22 cellular contexts compared by ENCODE assay signal in the genomic region with DNA sequence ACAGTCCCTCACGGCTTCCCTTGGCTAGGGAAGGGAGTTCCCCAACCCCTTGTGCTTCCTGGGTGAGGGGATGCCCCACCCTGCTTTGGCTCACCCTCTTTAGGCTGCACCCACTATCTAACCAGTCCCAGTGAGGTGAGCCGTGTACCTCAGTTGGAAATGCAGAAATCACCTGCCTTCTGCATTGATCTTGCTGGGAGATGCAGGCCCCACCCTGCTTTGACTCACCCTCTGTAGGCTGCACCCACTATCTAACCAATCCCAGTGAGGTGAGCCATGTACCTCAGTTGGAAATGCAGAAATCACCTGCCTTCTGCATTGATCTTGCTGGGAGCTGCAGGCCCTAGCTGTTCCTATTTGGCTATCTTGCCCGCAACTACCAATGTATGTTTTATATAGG. TPM values are rescaled to one million over a fixed set of nuclear protein-coding genes. Genes with fewer than 3 reads are reported as not detected.
DNase-seq lines count a peak whose midpoint lies in the region; ATAC-seq and TF ChIP-seq lines count a peak whose summit lies in the region.
"Had no signal": no experiment of that assay in that cellular context is flagged by ENCODE, and none has a peak within 500 bp of the region (broad histone marks: within the 10 kb centered on the region; RNA-seq: fewer than 3 reads in every experiment).

No MANE protein-coding gene starts in this region.

- TF ChIP-seq CTCF in epithelial cell of esophagus (IDR thresholded peaks at IDR 0.05; ENCODE audit: insufficient read depth, low read depth, low read length, missing control alignments), result no peak
- TF ChIP-seq CTCF in foreskin keratinocyte (conservative IDR thresholded peaks at IDR 0.05), result no peak
- no peak for TF ChIP-seq CTCF in suprapubic skin (IDR thresholded peaks at IDR 0.05)
- no peak for TF ChIP-seq CTCF in osteoblast (IDR thresholded peaks at IDR 0.05; ENCODE audit: extremely low read depth, low read depth, low read length)

- H3K36me3 ChIP-seq in suprapubic skin (no peaks in the 10 kb centered on the region), osteoblast (ENCODE audit: insufficient read depth, low read length) (no peaks in the 10 kb centered on the region), SJCRH30 (no peaks in the 10 kb centered on the region)
- H3K36me3 ChIP-seq: MG63 had no signal

- H3K27ac ChIP-seq in foreskin keratinocyte, result no peak overlapping the region
- H3K27ac ChIP-seq in suprapubic skin, result peak overlapping the region; percentile 71
- no peak overlapping the region for H3K27ac ChIP-seq in osteoblast (ENCODE audit: low read depth, low read length)
- no peak overlapping the region for H3K27ac ChIP-seq in SJCRH30
- H3K27ac ChIP-seq: 22Rv1, C4-2B had no signal

- H3K27me3 Mint-ChIP-seq in activated naive CD4-positive, alpha-beta T cell treated with anti-CD3 and anti-CD28 coated beads for 36 hours (ENCODE audit: low read depth), result no peaks in the 10 kb centered on the region
- H3K27me3 Mint-ChIP-seq: B cell had no signal

- peaks cover 28% of the 10 kb centered on the region for H3K9me3 Mint-ChIP-seq in activated naive CD4-positive, alpha-beta T cell treated with anti-CD3 and anti-CD28 coated beads for 36 hours

- no peaks in the 10 kb centered on the region for H4K20me1 ChIP-seq in osteoblast (ENCODE audit: insufficient read depth, low read length)

- H3K9me3 ChIP-seq in suprapubic skin (no peaks in the 10 kb centered on the region), osteoblast (ENCODE audit: low read depth, low read length) (no peaks in the 10 kb centered on the region), SJCRH30 (replicated peaks) (peaks cover 4% of the 10 kb centered on the region; the same call in 1 of the 2 replicates)
- H3K9me3 ChIP-seq: MG63 had no signal

- no peaks in the 10 kb centered on the region for H3K79me2 ChIP-seq in osteoblast (ENCODE audit: insufficient read depth, low read length)

- intact Hi-C loops in activated naive CD4-positive, alpha-beta T cell treated with anti-CD3 and anti-CD28 coated beads for 36 hours (cut with micrococcal nuclease), result no loop called here

- no peak for TF ChIP-seq EP300 in suprapubic skin (IDR thresholded peaks at IDR 0.05)

- no peak overlapping the region for H3K27ac Mint-ChIP-seq in activated naive CD4-positive, alpha-beta T cell treated with anti-CD3 and anti-CD28 coated beads for 36 hours
- H3K27ac Mint-ChIP-seq: B cell; CD8-positive, alpha-beta T cell had no signal

- CTCF ChIA-PET in activated naive CD4-positive, alpha-beta T cell treated with anti-CD3 and anti-CD28 coated beads for 36 hours (lab: Charles Lee), result interaction anchor here (0.9 kb wide), 1 partner anchor 459 kb away, joined by 3 read pairs; no protein-coding TSS in a partner anchor

- H3K4me1 ChIP-seq in foreskin keratinocyte (peaks cover 7% of the 10 kb centered on the region), suprapubic skin (peaks cover 5% of the 10 kb centered on the region), osteoblast (ENCODE audit: insufficient read depth, low read length) (peaks cover 5% of the 10 kb centered on the region), SJCRH30 (no peaks in the 10 kb centered on the region)

- peaks cover 21% of the 10 kb centered on the region for H3K36me3 Mint-ChIP-seq in activated naive CD4-positive, alpha-beta T cell treated with anti-CD3 and anti-CD28 coated beads for 36 hours (ENCODE audit: low read depth)

- H3K4me3 Mint-ChIP-seq in activated naive CD4-positive, alpha-beta T cell treated with anti-CD3 and anti-CD28 coated beads for 36 hours, result no peak overlapping the region
- H3K4me3 Mint-ChIP-seq: B cell; CD8-positive, alpha-beta T cell had no signal

- DNase-seq in activated naive CD4-positive, alpha-beta T cell treated with anti-CD3 and anti-CD28 coated beads for 36 hours, result peak; percentile 7
- no peak for DNase-seq in activated naive CD4-positive, alpha-beta T cell (lab: John Stamatoyannopoulos, UW)
- DNase-seq in epithelial cell of esophagus (ENCODE audit: low read depth) (peak; percentile 71), foreskin keratinocyte (no peak), suprapubic skin (ENCODE audit: low spot score in 2 of 2) (no peak), osteoblast (ENCODE audit: insufficient read length, low spot score, missing footprints) (no peak), SJCRH30 (no peak)
- no peak for DNase-seq in activated CD8-positive, alpha-beta memory T cell treated with anti-CD3 and anti-CD28 coated beads, Interleukin-2, amount 50 U/mL, for 48 hours
- DNase-seq: CD8-positive, alpha-beta T cell; MG63; NCI-H2029; NCI-H446; NCI-H526 treated with DMSO at 0.1 percent for 48 hours; Right ventricle myocardium superior; RPMI8226 had no signal

- no peak overlapping the region for H3K4me3 ChIP-seq in epithelial cell of esophagus (ENCODE audit: low read length)
- no peak overlapping the region for H3K4me3 ChIP-seq in suprapubic skin
- no peak overlapping the region for H3K4me3 ChIP-seq in osteoblast (ENCODE audit: insufficient read depth, low read length)
- no peak overlapping the region for H3K4me3 ChIP-seq in SJCRH30
- H3K4me3 ChIP-seq: MG63 had no signal

- TF ChIP-seq POLR2A in suprapubic skin (IDR thresholded peaks at IDR 0.05), result no peak

- WGBS in suprapubic skin, result 68% methylated on average over 3 of the region's 3 CpGs

- H2AFZ ChIP-seq in osteoblast (ENCODE audit: low read length), result no peak overlapping the region

- H3K4me2 ChIP-seq in osteoblast (ENCODE audit: insufficient read depth, low read length), result no peak overlapping the region

- H3K27me3 ChIP-seq in foreskin keratinocyte (no peaks in the 10 kb centered on the region), suprapubic skin (no peaks in the 10 kb centered on the region), osteoblast (ENCODE audit: insufficient read depth, low read length) (no peaks in the 10 kb centered on the region), SJCRH30 (no peaks in the 10 kb centered on the region)
- H3K27me3 ChIP-seq: MG63 had no signal

- H3K4me1 Mint-ChIP-seq in activated naive CD4-positive, alpha-beta T cell treated with anti-CD3 and anti-CD28 coated beads for 36 hours (ENCODE audit: low read depth), result no peaks in the 10 kb centered on the region
- H3K4me1 Mint-ChIP-seq: B cell had no signal

- ATAC-seq in foreskin keratinocyte, result peak; percentile 20
- ATAC-seq: CD8-positive, alpha-beta T cell; HCT116 had no signal

RNA-seq across cellular contexts. Expression of a gene that starts 44.7 kb away (rescaled TPM):
- total RNA-seq in activated naive CD4-positive, alpha-beta T cell treated with anti-CD3 and anti-CD28 coated beads for 36 hours, result 1 to 10 TPM; 5.4 TPM
- 1.9 and 2.5 TPM in 2 replicates for total RNA-seq in foreskin keratinocyte
- 1.1 and 1.3 TPM in 2 replicates for polyA plus RNA-seq in foreskin keratinocyte
- total RNA-seq in suprapubic skin, result 10 to 100 TPM; 10.7 to 24.8 (median 17.8) TPM
- 11.8 and 15.6 TPM in 2 replicates for total RNA-seq in osteoblast
- total RNA-seq in SJCRH30 (2014; rRNA removed; shearing (Covaris generic)), result not detected in 2 replicates
- total RNA-seq: Daoy, G401, H4 had no signal

RNA-seq across cellular contexts. Expression of a gene that starts 54.2 kb away (rescaled TPM):
- total RNA-seq in activated naive CD4-positive, alpha-beta T cell treated with anti-CD3 and anti-CD28 coated beads for 36 hours, result 100 to 1,000 TPM; 105 TPM
- total RNA-seq in foreskin keratinocyte, result 511 and 581 TPM in 2 replicates
- polyA plus RNA-seq in foreskin keratinocyte, result 190 and 257 TPM in 2 replicates
- total RNA-seq in suprapubic skin, result 100 to 1,000 TPM in 2 of 4 donors, 10 to 100 TPM in 2; 92.4 to 160 (median 119) TPM
- total RNA-seq in osteoblast, result 222 and 277 TPM in 2 replicates
- 70.6 and 75.2 TPM in 2 replicates for total RNA-seq in SJCRH30 (2014; rRNA removed; shearing (Covaris generic))

Comparison
In these comparisons a context has a peak if more than half of its experiments do, and no peak if none do; other contexts are left out.
1. DNase-seq: peak in activated naive CD4-positive, alpha-beta T cell treated with anti-CD3 and anti-CD28 coated beads for 36 hours (single experiment) and epithelial cell of esophagus (single experiment); none in activated naive CD4-positive, alpha-beta T cell (0 of 4), foreskin keratinocyte (0 of 2), suprapubic skin (0 of 2), osteoblast (single experiment), SJCRH30 (0 of 2) and activated CD8-positive, alpha-beta memory T cell treated with anti-CD3 and anti-CD28 coated beads, Interleukin-2, amount 50 U/mL, for 48 hours (single experiment).